ENCODE assay signal across 20 cellular contexts in the genomic region with DNA sequence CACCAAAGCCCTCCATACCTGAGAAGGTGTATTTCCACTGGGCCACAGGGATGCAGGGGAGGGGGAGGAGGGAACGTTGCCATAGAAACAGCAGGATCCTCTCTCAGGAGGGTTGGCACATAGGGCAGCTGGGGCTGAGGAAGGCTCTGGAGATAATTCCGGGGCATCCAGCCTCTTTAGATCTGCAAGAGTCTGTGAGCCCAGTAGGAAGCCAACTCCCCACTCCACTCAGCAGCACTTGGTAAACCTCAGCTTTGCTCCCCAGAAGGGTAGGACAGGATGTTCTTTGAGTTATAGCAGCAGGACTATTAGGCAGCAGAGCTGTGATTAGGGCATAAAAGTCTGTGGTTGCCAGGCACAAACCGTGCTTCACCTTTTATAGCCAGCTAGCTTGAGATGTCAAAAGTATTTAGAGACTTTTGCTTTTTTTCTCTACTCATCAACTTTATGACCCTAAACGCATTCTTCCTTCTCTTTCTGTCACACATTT. TPM values are rescaled to one million over a fixed set of nuclear protein-coding genes. Genes with fewer than 3 reads are reported as not detected.
A peak's percentile ranks its signal among the peaks of the same experiment; 100 is the strongest.
DNase-seq lines count a peak whose midpoint lies in the region; ATAC-seq and FAIRE-seq lines count a peak whose summit lies in the region.
"Had no signal": no experiment of that assay in that cellular context is flagged by ENCODE, and none has a peak within 500 bp of the region (broad histone marks: within the 10 kb centered on the region; RNA-seq: fewer than 3 reads in every experiment).

No MANE protein-coding gene starts in this region.

- no peaks in the 10 kb centered on the region for H3K36me3 ChIP-seq in mesenchymal stem cell (ENCODE audit: control insufficient read depth in 1 of 2, insufficient read depth in 2 of 2, low read depth in 1 of 2, low read length in 2 of 2)
- H3K36me3 ChIP-seq: neutrophil, WERI-Rb-1 had no signal

- no peak overlapping the region for H3K14ac ChIP-seq in mesenchymal stem cell (ENCODE audit: low read length in 2 of 2)

- H3K4me3 Mint-ChIP-seq in activated CD4-positive, alpha-beta memory T cell treated with anti-CD3 and anti-CD28 coated beads, Interleukin-2, amount 10 ng/mL, durations not matched to agents 7 days and 5 days, result peak overlapping the region; percentile 21
- no peak overlapping the region for H3K4me3 Mint-ChIP-seq in activated CD4-positive, alpha-beta memory T cell treated with anti-CD3 and anti-CD28 coated beads for 36 hours
- peak overlapping the region in 1 of 2 donors; percentile 37 for H3K4me3 Mint-ChIP-seq in effector memory CD8-positive, alpha-beta T cell
- no peak overlapping the region for H3K4me3 Mint-ChIP-seq in stimulated activated naive B cell treated with anti-CD40 and anti-IgM and Interleukin-4, amounts not matched to agents 10 μg/mL and 1 μg/mL and 100 μg/mL, for 72 hours
- H3K4me3 Mint-ChIP-seq in activated T-cell treated with anti-CD3 and anti-CD28 coated beads, Interleukin-2, amount 50 U/mL, for 4 hours, result no peak overlapping the region

- no peak overlapping the region for H2BK5ac ChIP-seq in mesenchymal stem cell (ENCODE audit: low read depth, low read length, poor library complexity, severe bottlenecking)

- no peak overlapping the region for H2BK120ac ChIP-seq in mesenchymal stem cell (ENCODE audit: low read depth, low read length)

- peak; percentile 93 for FAIRE-seq in urothelium cell line (lab: Jason Lieb, UNC)
- FAIRE-seq: GM12878, GM19239, islet of Langerhans had no signal

- POLR2A ChIA-PET in activated CD4-positive, alpha-beta memory T cell treated with anti-CD3 and anti-CD28 coated beads, Interleukin-2, amount 10 ng/mL, durations not matched to agents 7 days and 5 days (lab: Charles Lee), result interaction anchor here (0.8 to 13.1 kb wide), 7 partner anchors 10 to 62 kb away, joined by 3 to 120 read pairs (median 16); partner anchors contain the start of gene PLEKHG3
- POLR2A ChIA-PET in activated CD4-positive, alpha-beta memory T cell treated with anti-CD3 and anti-CD28 coated beads for 36 hours (lab: Charles Lee), result no interaction called here

- H3K9me3 ChIP-seq in mesenchymal stem cell (ENCODE audit: control insufficient read depth, low read length), result no peaks in the 10 kb centered on the region
- H3K9me3 ChIP-seq: neutrophil had no signal

- H3K27ac Mint-ChIP-seq in activated CD4-positive, alpha-beta memory T cell treated with anti-CD3 and anti-CD28 coated beads, Interleukin-2, amount 10 ng/mL, durations not matched to agents 7 days and 5 days, result peak overlapping the region; percentile 73
- H3K27ac Mint-ChIP-seq in activated CD4-positive, alpha-beta memory T cell treated with anti-CD3 and anti-CD28 coated beads for 36 hours, result no peak overlapping the region
- peak overlapping the region in 1 of 2 donors; percentile 86 for H3K27ac Mint-ChIP-seq in effector memory CD8-positive, alpha-beta T cell
- no peak overlapping the region for H3K27ac Mint-ChIP-seq in stimulated activated naive B cell treated with anti-CD40 and anti-IgM and Interleukin-4, amounts not matched to agents 10 μg/mL and 1 μg/mL and 100 μg/mL, for 72 hours

- no peak overlapping the region for H4K8ac ChIP-seq in mesenchymal stem cell (ENCODE audit: low read length)

- peaks cover 73% of the 10 kb centered on the region for H3K4me1 Mint-ChIP-seq in activated CD4-positive, alpha-beta memory T cell treated with anti-CD3 and anti-CD28 coated beads, Interleukin-2, amount 10 ng/mL, durations not matched to agents 7 days and 5 days
- peaks cover 45% of the 10 kb centered on the region for H3K4me1 Mint-ChIP-seq in activated CD4-positive, alpha-beta memory T cell treated with anti-CD3 and anti-CD28 coated beads for 36 hours (ENCODE audit: low read depth)
- peaks cover 27 to 30% of the 10 kb centered on the region in 2 donors for H3K4me1 Mint-ChIP-seq in effector memory CD8-positive, alpha-beta T cell (ENCODE audit: low read depth in 2 of 2)
- H3K4me1 Mint-ChIP-seq in stimulated activated naive B cell treated with anti-CD40 and anti-IgM and Interleukin-4, amounts not matched to agents 10 μg/mL and 1 μg/mL and 100 μg/mL, for 72 hours, result peaks cover 0 to 2% of the 10 kb centered on the region in 2 donors
- H3K4me1 Mint-ChIP-seq in activated T-cell treated with anti-CD3 and anti-CD28 coated beads, Interleukin-2, amount 50 U/mL, for 4 hours (ENCODE audit: low read depth), result peaks cover 32% of the 10 kb centered on the region

- no peaks in the 10 kb centered on the region for H3K79me1 ChIP-seq in mesenchymal stem cell (replicated peaks; ENCODE audit: low read length, poor library complexity, severe bottlenecking)

- peak overlapping the region; percentile 64 for H3K27ac ChIP-seq in mesenchymal stem cell (ENCODE audit: low read length, poor library complexity, severe bottlenecking)
- H3K27ac ChIP-seq: SK-N-MC, WERI-Rb-1 had no signal

- H3K4me1 ChIP-seq in mesenchymal stem cell (ENCODE audit: control insufficient read depth, insufficient read depth, low read depth, low read length), result peaks cover 7% of the 10 kb centered on the region

- H3K18ac ChIP-seq in mesenchymal stem cell (ENCODE audit: low read depth in 1 of 2, low read length in 2 of 2), result no peak overlapping the region

- peak; percentile 55 for DNase-seq in activated CD4-positive, alpha-beta memory T cell treated with anti-CD3 and anti-CD28 coated beads, Interleukin-2, amount 10 ng/mL, durations not matched to agents 7 days and 5 days
- DNase-seq in activated CD4-positive, alpha-beta memory T cell treated with anti-CD3 and anti-CD28 coated beads for 36 hours, result no peak
- DNase-seq in effector memory CD8-positive, alpha-beta T cell, result peak; percentile 28 to 45 (median 42)
- no peak for DNase-seq in mesenchymal stem cell
- DNase-seq in urothelium cell line (ENCODE audit: low spot score), result no peak
- DNase-seq in stimulated activated naive B cell treated with anti-CD40 and anti-IgM and Interleukin-4, amounts not matched to agents 10 μg/mL and 1 μg/mL and 100 μg/mL, for 72 hours, result no peak
- no peak for DNase-seq in activated T-cell treated with anti-CD3 and anti-CD28 coated beads, Interleukin-2, amount 50 U/mL, for 4 hours
- DNase-seq: activated T-cell treated with anti-CD3 and anti-CD28 coated beads, Interleukin-2, amount 50 U/mL, for 1 hour; anterior cingulate cortex; foreskin fibroblast; Karpas-422; NCI-H187; stimulated activated CD8-positive, alpha-beta memory T cell treated with anti-CD3 and anti-CD28 coated beads, Interleukin-4, amount 100 ng/mL, for 48 hours; WERI-Rb-1 had no signal

- H3K27me3 Mint-ChIP-seq in activated CD4-positive, alpha-beta memory T cell treated with anti-CD3 and anti-CD28 coated beads, Interleukin-2, amount 10 ng/mL, durations not matched to agents 7 days and 5 days, result no peaks in the 10 kb centered on the region
- no peaks in the 10 kb centered on the region for H3K27me3 Mint-ChIP-seq in activated CD4-positive, alpha-beta memory T cell treated with anti-CD3 and anti-CD28 coated beads for 36 hours
- H3K27me3 Mint-ChIP-seq in effector memory CD8-positive, alpha-beta T cell, result no peaks in the 10 kb centered on the region
- peaks cover 15 to 16% of the 10 kb centered on the region in 2 donors for H3K27me3 Mint-ChIP-seq in stimulated activated naive B cell treated with anti-CD40 and anti-IgM and Interleukin-4, amounts not matched to agents 10 μg/mL and 1 μg/mL and 100 μg/mL, for 72 hours
- no peaks in the 10 kb centered on the region for H3K27me3 Mint-ChIP-seq in activated T-cell treated with anti-CD3 and anti-CD28 coated beads, Interleukin-2, amount 50 U/mL, for 4 hours (ENCODE audit: low read depth)

- no peak overlapping the region for H2BK15ac ChIP-seq in mesenchymal stem cell (ENCODE audit: low read depth, poor library complexity, severe bottlenecking)

- no peak overlapping the region for H2BK12ac ChIP-seq in mesenchymal stem cell (ENCODE audit: low read length in 2 of 2)

- H3K4ac ChIP-seq in mesenchymal stem cell (ENCODE audit: low read depth in 1 of 2, low read length in 2 of 2), result no peak overlapping the region

- H3K27me3 ChIP-seq in mesenchymal stem cell (ENCODE audit: control insufficient read depth in 1 of 2, insufficient read depth in 1 of 2, low read length in 2 of 2), result peaks cover 3 to 68% of the 10 kb centered on the region in 2 experiments

- H2AK5ac ChIP-seq in mesenchymal stem cell (ENCODE audit: low read length, severe bottlenecking), result no peak overlapping the region

- H4K91ac ChIP-seq in mesenchymal stem cell (ENCODE audit: low read length), result no peak overlapping the region

- H3K4me2 ChIP-seq in mesenchymal stem cell (ENCODE audit: low read length, poor library complexity, severe bottlenecking), result no peak overlapping the region

- H2AFZ ChIP-seq in mesenchymal stem cell (ENCODE audit: low read depth, low read length), result no peak overlapping the region

- H3K36me3 Mint-ChIP-seq in activated CD4-positive, alpha-beta memory T cell treated with anti-CD3 and anti-CD28 coated beads, Interleukin-2, amount 10 ng/mL, durations not matched to agents 7 days and 5 days (ENCODE audit: low read depth), result no peaks in the 10 kb centered on the region
- no peaks in the 10 kb centered on the region for H3K36me3 Mint-ChIP-seq in activated CD4-positive, alpha-beta memory T cell treated with anti-CD3 and anti-CD28 coated beads for 36 hours
- H3K36me3 Mint-ChIP-seq in effector memory CD8-positive, alpha-beta T cell (ENCODE audit: insufficient read depth), result peaks cover 4% of the 10 kb centered on the region
- H3K36me3 Mint-ChIP-seq in stimulated activated naive B cell treated with anti-CD40 and anti-IgM and Interleukin-4, amounts not matched to agents 10 μg/mL and 1 μg/mL and 100 μg/mL, for 72 hours, result no peaks in the 10 kb centered on the region
- no peaks in the 10 kb centered on the region for H3K36me3 Mint-ChIP-seq in activated T-cell treated with anti-CD3 and anti-CD28 coated beads, Interleukin-2, amount 50 U/mL, for 4 hours (ENCODE audit: insufficient read depth)

- no peak overlapping the region for H3K9ac ChIP-seq in mesenchymal stem cell (ENCODE audit: low read length)

- ATAC-seq in effector memory CD8-positive, alpha-beta T cell (replicated peaks), result peak; percentile 97
- ATAC-seq in stimulated activated naive B cell treated with anti-CD40 and anti-IgM and Interleukin-4, amounts not matched to agents 10 μg/mL and 1 μg/mL and 100 μg/mL, for 72 hours (replicated peaks), result no peak
- ATAC-seq in activated T-cell treated with anti-CD3 and anti-CD28 coated beads, Interleukin-2, amount 50 U/mL, for 4 hours, result no peak
- ATAC-seq in GM18502 (IDR thresholded peaks at IDR 0.05; ENCODE audit: poor library complexity, unreplicated experiment), result no peak
- ATAC-seq: GM12878 had no signal

- no peaks in the 10 kb centered on the region for H3K9me3 Mint-ChIP-seq in activated CD4-positive, alpha-beta memory T cell treated with anti-CD3 and anti-CD28 coated beads, Interleukin-2, amount 10 ng/mL, durations not matched to agents 7 days and 5 days
- H3K9me3 Mint-ChIP-seq in activated CD4-positive, alpha-beta memory T cell treated with anti-CD3 and anti-CD28 coated beads for 36 hours, result no peaks in the 10 kb centered on the region
- H3K9me3 Mint-ChIP-seq in effector memory CD8-positive, alpha-beta T cell, result no peaks in the 10 kb centered on the region
- H3K9me3 Mint-ChIP-seq in stimulated activated naive B cell treated with anti-CD40 and anti-IgM and Interleukin-4, amounts not matched to agents 10 μg/mL and 1 μg/mL and 100 μg/mL, for 72 hours, result no peaks in the 10 kb centered on the region
- H3K9me3 Mint-ChIP-seq in activated T-cell treated with anti-CD3 and anti-CD28 coated beads, Interleukin-2, amount 50 U/mL, for 4 hours, result no peaks in the 10 kb centered on the region

- CTCF ChIA-PET in activated CD4-positive, alpha-beta memory T cell treated with anti-CD3 and anti-CD28 coated beads, Interleukin-2, amount 10 ng/mL, durations not matched to agents 7 days and 5 days (lab: Charles Lee), result interaction anchor here (0.7 to 4.0 kb wide), 9 partner anchors 12 to 253 kb away, joined by 3 to 17 read pairs (median 4); no protein-coding TSS in a partner anchor
- CTCF ChIA-PET in activated CD4-positive, alpha-beta memory T cell treated with anti-CD3 and anti-CD28 coated beads for 36 hours (lab: Charles Lee), result interaction anchor here (1.1 to 1.4 kb wide), 3 partner anchors 9 to 24 kb away, joined by 3 to 4 read pairs (median 4); no protein-coding TSS in a partner anchor

- H3K4me3 ChIP-seq in mesenchymal stem cell (ENCODE audit: insufficient read depth in 1 of 2, low read depth in 1 of 2, low read length in 2 of 2), result no peak overlapping the region
- H3K4me3 ChIP-seq: GM12878, SK-N-MC had no signal

- WGBS in mesenchymal stem cell, result 59% methylated on average over 3 of the region's 4 CpGs

- intact Hi-C loops in activated CD4-positive, alpha-beta memory T cell treated with anti-CD3 and anti-CD28 coated beads for 36 hours (cut with micrococcal nuclease), result no loop called here

- H3K23ac ChIP-seq in mesenchymal stem cell (ENCODE audit: low read length in 2 of 2), result no peak overlapping the region

RNA-seq across cellular contexts. Expression of gene PLEKHG3, which starts 7.8 kb away (rescaled TPM):
- total RNA-seq in activated CD4-positive, alpha-beta memory T cell treated with anti-CD3 and anti-CD28 coated beads, Interleukin-2, amount 10 ng/mL, durations not matched to agents 7 days and 5 days, result 100 to 1,000 TPM; 126 to 133 TPM
- total RNA-seq in activated CD4-positive, alpha-beta memory T cell treated with anti-CD3 and anti-CD28 coated beads for 36 hours, result 10 to 100 TPM; 20.1 to 22.6 TPM
- polyA plus RNA-seq in mesenchymal stem cell (2013, experiment 1 of 2), result 14.9 TPM
- 14.3 TPM for polyA plus RNA-seq in mesenchymal stem cell (2013, experiment 2 of 2)
- total RNA-seq in activated T-cell treated with anti-CD3 and anti-CD28 coated beads, Interleukin-2, amount 50 U/mL, for 4 hours, result 1 to 10 TPM; 1.1 to 6.7 (median 3.7) TPM

Comparison
In these comparisons a context has a peak if more than half of its experiments do, and no peak if none do; other contexts are left out.
1. DNase-seq: peak in activated CD4-positive, alpha-beta memory T cell treated with anti-CD3 and anti-CD28 coated beads, Interleukin-2, amount 10 ng/mL, durations not matched to agents 7 days and 5 days (single experiment) and effector memory CD8-positive, alpha-beta T cell (3 of 3); none in activated CD4-positive, alpha-beta memory T cell treated with anti-CD3 and anti-CD28 coated beads for 36 hours (single experiment), mesenchymal stem cell (single experiment), urothelium cell line (single experiment), stimulated activated naive B cell treated with anti-CD40 and anti-IgM and Interleukin-4, amounts not matched to agents 10 μg/mL and 1 μg/mL and 100 μg/mL, for 72 hours (single experiment) and activated T-cell treated with anti-CD3 and anti-CD28 coated beads, Interleukin-2, amount 50 U/mL, for 4 hours (single experiment).
2. RNA of gene PLEKHG3, which starts 7.8 kb away (total RNA-seq): 126 to 133 TPM in activated CD4-positive, alpha-beta memory T cell treated with anti-CD3 and anti-CD28 coated beads, Interleukin-2, amount 10 ng/mL, durations not matched to agents 7 days and 5 days; 20.1 to 22.6 TPM in activated CD4-positive, alpha-beta memory T cell treated with anti-CD3 and anti-CD28 coated beads for 36 hours and 1.1 to 6.7 TPM in activated T-cell treated with anti-CD3 and anti-CD28 coated beads, Interleukin-2, amount 50 U/mL, for 4 hours; every median in the first group is over 4 times any median in the second.